In the genomic region with DNA sequence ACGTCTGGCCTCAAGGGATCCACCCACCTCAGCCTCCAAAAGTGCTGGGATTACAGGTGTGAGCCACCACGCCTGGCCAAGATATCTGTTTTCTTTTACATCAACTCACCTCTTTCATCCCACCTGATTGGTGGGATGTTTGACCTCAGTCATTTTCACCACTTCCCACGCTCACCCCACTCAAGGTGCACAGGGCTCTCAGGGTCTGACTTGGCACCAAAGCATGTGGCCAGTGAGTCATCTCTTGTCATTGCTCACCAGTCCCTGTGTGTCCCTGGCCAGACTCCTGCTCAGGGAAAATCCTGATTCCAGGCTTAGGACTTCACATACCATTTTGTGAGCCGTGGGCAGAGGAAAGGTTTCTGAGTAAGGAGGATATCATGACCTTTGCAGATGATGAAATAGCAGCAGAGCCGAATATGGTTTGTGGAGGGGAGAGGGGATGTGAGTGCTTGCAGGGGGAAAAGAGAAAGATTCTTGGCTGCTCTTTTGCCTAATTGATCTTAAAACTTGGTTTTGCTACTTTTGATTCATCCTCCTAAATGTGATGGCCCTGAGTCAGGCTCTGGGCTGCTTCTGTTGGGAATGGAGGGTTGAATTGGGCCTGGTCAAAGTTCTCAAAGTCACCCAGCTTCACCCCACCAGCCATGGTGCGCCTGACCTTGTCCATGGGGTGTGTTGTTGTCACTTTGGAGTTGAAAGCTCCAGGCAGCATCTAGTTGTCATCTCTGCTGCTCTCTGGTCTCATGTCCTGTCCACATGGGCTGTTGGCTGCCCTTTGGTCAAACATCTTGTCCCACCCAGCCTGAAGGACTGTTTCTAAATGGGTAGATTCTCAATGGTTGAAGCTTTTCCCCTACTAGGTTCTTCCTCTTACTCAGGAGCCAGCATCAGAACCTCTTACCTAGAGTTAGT, we compare ENCODE assay signal across 12 cellular contexts. TPM values are rescaled to one million over a fixed set of nuclear protein-coding genes. Genes with fewer than 3 reads are reported as not detected.
DNase-seq lines count a peak whose midpoint lies in the region; ATAC-seq, FAIRE-seq and TF ChIP-seq lines count a peak whose summit lies in the region.
"Had no signal": no experiment of that assay in that cellular context is flagged by ENCODE, and none has a peak within 500 bp of the region (broad histone marks: within the 10 kb centered on the region; RNA-seq: fewer than 3 reads in every experiment).

No MANE protein-coding gene starts in this region.

- H3F3A ChIP-seq in smooth muscle cell (ENCODE audit: low read depth): no peaks in the 10 kb centered on the region

- H3K4me3 ChIP-seq in smooth muscle cell (no peak overlapping the region), psoas muscle (no peak overlapping the region)
- H3K4me3 ChIP-seq: prostate gland had no signal

- TF ChIP-seq CTCF in smooth muscle cell (IDR thresholded peaks at IDR 0.05; ENCODE audit: borderline replicate concordance, insufficient read depth, poor library complexity, severe bottlenecking) (no peak), psoas muscle (IDR thresholded peaks at IDR 0.05) (no peak)

- no peaks in the 10 kb centered on the region for H4K20me1 ChIP-seq in smooth muscle cell (ENCODE audit: low read depth)

- no peaks in the 10 kb centered on the region for H3K79me2 ChIP-seq in smooth muscle cell (ENCODE audit: low read depth)

- H3K4me2 ChIP-seq in smooth muscle cell: peak overlapping the region; percentile 10

- H3K27me3 ChIP-seq in smooth muscle cell (ENCODE audit: low read depth) (peaks cover 5% of the 10 kb centered on the region), psoas muscle (ENCODE audit: insufficient read depth in 3 of 3, low read length in 2 of 3) (peaks cover 0 to 9% (median 3%) of the 10 kb centered on the region in 3 donors)

- 38% methylated on average over 6 of the region's 6 CpGs for WGBS in smooth muscle cell (ENCODE audit: low lambda C conversion rate)
- 64 to 73% (median 69%) methylated on average over 6 of the region's 6 CpGs for WGBS in psoas muscle, 3 donors

- no peaks in the 10 kb centered on the region for H3K9me3 ChIP-seq in smooth muscle cell (replicated peaks; ENCODE audit: low read depth)
- H3K9me3 ChIP-seq in psoas muscle: no peaks in the 10 kb centered on the region
- H3K9me3 ChIP-seq: prostate gland had no signal

- no peak for ATAC-seq in psoas muscle

- H3K4me1 ChIP-seq in smooth muscle cell (ENCODE audit: low read depth) (no peaks in the 10 kb centered on the region), psoas muscle (no peaks in the 10 kb centered on the region)
- H3K4me1 ChIP-seq: prostate gland had no signal

- H2AFZ ChIP-seq in smooth muscle cell (ENCODE audit: low read depth): no peak overlapping the region

- intact Hi-C loops in psoas muscle (cut with DNase I): no loop called here

- H3K27ac ChIP-seq in smooth muscle cell (ENCODE audit: low read depth) (peak overlapping the region; percentile 39), psoas muscle (no peak overlapping the region)
- H3K27ac ChIP-seq: prostate gland had no signal

- no peak overlapping the region for H3K9ac ChIP-seq in smooth muscle cell (ENCODE audit: low read depth)

- peak; percentile 63 for DNase-seq in activated CD4-positive, alpha-beta T cell treated with anti-CD3 and anti-CD28 coated beads for 48 hours
- DNase-seq in activated CD4-positive, alpha-beta T cell treated with anti-CD3 and anti-CD28 coated beads, Interleukin-2, amount 50 U/mL, for 4 hours: no peak
- DNase-seq in HPDE6-E6E7 (ENCODE audit: extremely low spot score) (peak; percentile 20), astrocyte of the hippocampus (ENCODE audit: low read depth, low spot score) (peak; percentile 62), smooth muscle cell (lab: John Stamatoyannopoulos, UW; ENCODE audit: unreplicated experiment) (no peak), psoas muscle (no peak), NCI-H1436 treated with DMSO at 0.1 percent for 48 hours (lab: John Stamatoyannopoulos, UW) (no peak), GM12891 (ENCODE audit: insufficient read length, low spot score) (no peak)
- DNase-seq: AML-193, NCI-H2081 had no signal

- no peak for FAIRE-seq in GM12891 (lab: Jason Lieb, UNC)
- FAIRE-seq: endometrium had no signal

- TF ChIP-seq POLR2A in GM12891 (IDR thresholded peaks at IDR 0.05; ENCODE audit: low read depth, low read length): no peak

- no peaks in the 10 kb centered on the region for H3K36me3 ChIP-seq in smooth muscle cell (ENCODE audit: low read depth)
- H3K36me3 ChIP-seq in psoas muscle (ENCODE audit: insufficient read depth in 1 of 2, low read depth in 1 of 2): no peaks in the 10 kb centered on the region
- H3K36me3 ChIP-seq: prostate gland had no signal

TF ChIP-seq in GM12891, 5 proteins besides CTCF, POLR2A, EP300 and RAD21:
- TF ChIP-seq PAX5 (IDR thresholded peaks at IDR 0.05; ENCODE audit: insufficient read depth, low read length, severe bottlenecking) (no peak), TAF1 (IDR thresholded peaks at IDR 0.05; ENCODE audit: low read depth, low read length) (no peak), POU2F2 (IDR thresholded peaks at IDR 0.05; ENCODE audit: low read depth, low read length) (no peak), POLR2AphosphoS5 (IDR thresholded peaks at IDR 0.05; ENCODE audit: low read depth, low read length) (no peak), SPI1 (IDR thresholded peaks at IDR 0.05; ENCODE audit: low read depth, low read length) (no peak)

RNA-seq across cellular contexts. Expression of a gene that starts 6.0 kb away (rescaled TPM):
- total RNA-seq in smooth muscle cell (not detected in 2 replicates), psoas muscle (not detected)
- polyA plus RNA-seq in smooth muscle cell (0.48 TPM in 1 of 2 replicates, not detected in the other), psoas muscle (not detected)
- polyA plus RNA-seq in GM12891 (2012; ENCODE audit: low read depth, missing spikeins): not detected

RNA-seq across cellular contexts. Expression of a gene that starts 33.1 kb away (rescaled TPM):
- total RNA-seq in smooth muscle cell (29.8 and 36.8 TPM in 2 replicates), psoas muscle (10 to 100 TPM; 24.0 to 30.2 (median 27.6) TPM)
- polyA plus RNA-seq in smooth muscle cell (48.5 and 50.2 TPM in 2 replicates), psoas muscle (10 to 100 TPM; 10.6 to 27.3 (median 21.7) TPM)
- polyA plus RNA-seq in GM12891 (2012; ENCODE audit: low read depth, missing spikeins): 46.5 TPM

RNA-seq across cellular contexts. Expression of a gene that starts 40.3 kb away (rescaled TPM):
- 0.94 and 1.5 TPM in 2 replicates for total RNA-seq in smooth muscle cell
- polyA plus RNA-seq in smooth muscle cell: 0.48 and 2.0 TPM in 2 replicates
- total RNA-seq in psoas muscle: 10 to 100 TPM in 1 of 4 donors, 1 to 10 TPM in 3; 2.0 to 12.5 (median 4.5) TPM
- polyA plus RNA-seq in psoas muscle: 1 to 10 TPM in 2 of 3 donors, under 1 TPM in 1; 0.82 to 1.9 (median 1.8) TPM
- polyA plus RNA-seq in GM12891 (2012; ENCODE audit: low read depth, missing spikeins): 0.21 TPM

Comparison
In these comparisons a context has a peak if more than half of its experiments do, and no peak if none do; other contexts are left out.
1. DNase-seq: peak in activated CD4-positive, alpha-beta T cell treated with anti-CD3 and anti-CD28 coated beads for 48 hours (single experiment), HPDE6-E6E7 (single experiment) and astrocyte of the hippocampus (single experiment); none in activated CD4-positive, alpha-beta T cell treated with anti-CD3 and anti-CD28 coated beads, Interleukin-2, amount 50 U/mL, for 4 hours (0 of 2), smooth muscle cell (single experiment), psoas muscle (0 of 2), NCI-H1436 treated with DMSO at 0.1 percent for 48 hours (single experiment) and GM12891 (single experiment).